In the genomic region with DNA sequence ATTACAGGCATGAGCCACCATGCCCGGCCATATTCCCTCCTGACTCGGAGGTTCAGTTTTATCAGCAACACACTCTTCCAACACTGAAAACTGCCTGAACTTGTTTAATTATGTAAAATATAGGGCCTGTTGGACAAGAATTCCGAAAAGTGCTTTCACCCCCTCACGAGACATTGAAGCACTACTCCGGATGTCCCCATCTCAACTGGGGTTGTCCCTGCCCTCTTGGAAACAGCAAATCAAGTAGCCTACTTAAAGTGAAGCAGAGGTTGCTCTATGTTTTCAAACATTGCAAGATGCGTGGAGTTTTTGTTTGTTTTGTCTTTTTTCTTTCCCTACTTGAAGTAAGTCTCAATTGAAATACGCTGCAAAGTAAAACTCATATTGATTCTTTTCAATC, we compare ENCODE assay signal across 8 cellular contexts. TPM values are rescaled to one million over a fixed set of nuclear protein-coding genes. Genes with fewer than 3 reads are reported as not detected.
A peak's percentile ranks its signal among the peaks of the same experiment; 100 is the strongest.
DNase-seq lines count a peak whose midpoint lies in the region; ATAC-seq and TF ChIP-seq lines count a peak whose summit lies in the region.

No MANE protein-coding gene starts in this region.

- peaks cover 78% of the 10 kb centered on the region for H3K36me3 Mint-ChIP-seq in activated naive CD8-positive, alpha-beta T cell treated with anti-CD3 and anti-CD28 coated beads, Interleukin-2, amount 10 ng/mL, durations not matched to agents 7 days and 5 days
- peaks cover 2% of the 10 kb centered on the region for H3K36me3 Mint-ChIP-seq in progenitor cell of endocrine pancreas (ENCODE audit: insufficient read depth)

- H3K9ac ChIP-seq in BLaER1 treated with 17β-estradiol and CSF1 and Interleukin-3, amounts not matched to agents 10 nM and 100 nM, result peak overlapping the region; percentile 20 to 99 (median 58); a peak in 19 of 22 replicates
- H3K9ac ChIP-seq in OCI-LY1 (ENCODE audit: low read length), result peak overlapping the region; percentile 17; the same call in 1 of the 2 replicates

- no peaks in the 10 kb centered on the region for H3K9me3 ChIP-seq in BLaER1 treated with 17β-estradiol and CSF1 and Interleukin-3, amounts not matched to agents 10 nM and 100 nM (replicated peaks in 1 of 11)
- no peaks in the 10 kb centered on the region for H3K9me3 ChIP-seq in OCI-LY1 (ENCODE audit: low read length)

- peak overlapping the region; percentile 74 to 97 (median 84) for H3K4me2 ChIP-seq in BLaER1 treated with 17β-estradiol and CSF1 and Interleukin-3, amounts not matched to agents 10 nM and 100 nM
- peak overlapping the region; percentile 48 for H3K4me2 ChIP-seq in OCI-LY1 (ENCODE audit: low read length)

- peaks cover 94 to 99% (median 96%) of the 10 kb centered on the region in 11 experiments for H4K20me1 ChIP-seq in BLaER1 treated with 17β-estradiol and CSF1 and Interleukin-3, amounts not matched to agents 10 nM and 100 nM
- no peaks in the 10 kb centered on the region for H4K20me1 ChIP-seq in OCI-LY1 (ENCODE audit: insufficient read depth, low read length)

- peak overlapping the region; percentile 1 to 67 (median 48); a peak in 18 of 22 replicates for H3K27ac ChIP-seq in BLaER1 treated with 17β-estradiol and CSF1 and Interleukin-3, amounts not matched to agents 10 nM and 100 nM
- H3K27ac ChIP-seq in OCI-LY1 (ENCODE audit: low read depth, low read length, poor library complexity, severe bottlenecking), result peak overlapping the region; percentile 39

- peaks cover 69% of the 10 kb centered on the region for H3K79me2 ChIP-seq in OCI-LY1 (ENCODE audit: insufficient read depth, low read length)

- H3K4me1 ChIP-seq in BLaER1 treated with 17β-estradiol and CSF1 and Interleukin-3, amounts not matched to agents 10 nM and 100 nM, result peaks cover 48 to 66% (median 58%) of the 10 kb centered on the region in 10 experiments
- H3K4me1 ChIP-seq in OCI-LY1 (ENCODE audit: insufficient read depth, low read length, severe bottlenecking), result peaks cover 65% of the 10 kb centered on the region

- H3F3A ChIP-seq in OCI-LY1 (ENCODE audit: insufficient read depth, low read length), result no peaks in the 10 kb centered on the region

- H2AFZ ChIP-seq in OCI-LY1 (ENCODE audit: low read length), result no peak overlapping the region

- H3K4me3 Mint-ChIP-seq in activated naive CD8-positive, alpha-beta T cell treated with anti-CD3 and anti-CD28 coated beads, Interleukin-2, amount 10 ng/mL, durations not matched to agents 7 days and 5 days, result peak overlapping the region; percentile 87
- H3K4me3 Mint-ChIP-seq in progenitor cell of endocrine pancreas (ENCODE audit: low read depth), result no peak overlapping the region

- H3K9me3 Mint-ChIP-seq in activated naive CD8-positive, alpha-beta T cell treated with anti-CD3 and anti-CD28 coated beads, Interleukin-2, amount 10 ng/mL, durations not matched to agents 7 days and 5 days, result no peaks in the 10 kb centered on the region
- no peaks in the 10 kb centered on the region for H3K9me3 Mint-ChIP-seq in progenitor cell of endocrine pancreas (ENCODE audit: low read depth)

- peaks cover 58 to 96% (median 85%) of the 10 kb centered on the region in 11 experiments for H3K36me3 ChIP-seq in BLaER1 treated with 17β-estradiol and CSF1 and Interleukin-3, amounts not matched to agents 10 nM and 100 nM
- peaks cover 46% of the 10 kb centered on the region for H3K36me3 ChIP-seq in OCI-LY1 (ENCODE audit: insufficient read depth, low read length)

- H3K27ac Mint-ChIP-seq in activated naive CD8-positive, alpha-beta T cell treated with anti-CD3 and anti-CD28 coated beads, Interleukin-2, amount 10 ng/mL, durations not matched to agents 7 days and 5 days, result peak overlapping the region; percentile 80
- H3K27ac Mint-ChIP-seq in progenitor cell of endocrine pancreas, result peak overlapping the region; percentile 37

- no peaks in the 10 kb centered on the region for H3K27me3 ChIP-seq in BLaER1 treated with 17β-estradiol and CSF1 and Interleukin-3, amounts not matched to agents 10 nM and 100 nM
- no peaks in the 10 kb centered on the region for H3K27me3 ChIP-seq in OCI-LY1 (ENCODE audit: insufficient read depth, low read length)

- no peaks in the 10 kb centered on the region for H3K9me2 ChIP-seq in OCI-LY1 (ENCODE audit: low read depth, low read length)

- peaks cover 70% of the 10 kb centered on the region for H3K4me1 Mint-ChIP-seq in activated naive CD8-positive, alpha-beta T cell treated with anti-CD3 and anti-CD28 coated beads, Interleukin-2, amount 10 ng/mL, durations not matched to agents 7 days and 5 days
- peaks cover 28% of the 10 kb centered on the region for H3K4me1 Mint-ChIP-seq in progenitor cell of endocrine pancreas (ENCODE audit: low read depth)

- TF ChIP-seq CTCF in OCI-LY1 (IDR thresholded peaks at IDR 0.05; ENCODE audit: low read length) (no peak), progenitor cell of endocrine pancreas (IDR thresholded peaks at IDR 0.05; ENCODE audit: unreplicated experiment) (no peak)

- ATAC-seq in activated naive CD8-positive, alpha-beta T cell treated with anti-CD3 and anti-CD28 coated beads, Interleukin-2, amount 10 ng/mL, durations not matched to agents 7 days and 5 days (ENCODE audit: low read depth), result peak; percentile 33
- ATAC-seq in GM18873 (IDR thresholded peaks at IDR 0.05; ENCODE audit: low FRiP score, unreplicated experiment), result no peak

- H3K27me3 Mint-ChIP-seq in activated naive CD8-positive, alpha-beta T cell treated with anti-CD3 and anti-CD28 coated beads, Interleukin-2, amount 10 ng/mL, durations not matched to agents 7 days and 5 days, result no peaks in the 10 kb centered on the region
- H3K27me3 Mint-ChIP-seq in progenitor cell of endocrine pancreas, result peaks cover 7% of the 10 kb centered on the region

- POLR2A ChIA-PET in activated naive CD8-positive, alpha-beta T cell treated with anti-CD3 and anti-CD28 coated beads, Interleukin-2, amount 10 ng/mL, durations not matched to agents 7 days and 5 days (lab: Charles Lee), result interaction anchor here (1.4 kb wide), 1 partner anchor 250 kb away, joined by 4 read pairs; no protein-coding TSS in a partner anchor

- no peak for DNase-seq in activated naive CD8-positive, alpha-beta T cell treated with anti-CD3 and anti-CD28 coated beads, Interleukin-2, amount 10 ng/mL, durations not matched to agents 7 days and 5 days
- DNase-seq in progenitor cell of endocrine pancreas (ENCODE audit: low spot score, unreplicated experiment) (no peak), superior temporal gyrus (ENCODE audit: extremely low spot score) (no peak), AML-193 (lab: John Stamatoyannopoulos, UW) (no peak), DMS114 treated with DMSO at 0.1 percent for 48 hours (lab: John Stamatoyannopoulos, UW; ENCODE audit: unreplicated experiment) (no peak)

- peak overlapping the region; percentile 74 to 99 (median 96) for H3K4me3 ChIP-seq in BLaER1 treated with 17β-estradiol and CSF1 and Interleukin-3, amounts not matched to agents 10 nM and 100 nM
- H3K4me3 ChIP-seq in OCI-LY1 (ENCODE audit: low read depth, low read length, poor library complexity, severe bottlenecking), result no peak overlapping the region

RNA-seq across cellular contexts. Expression of a gene that starts 7.6 kb away (rescaled TPM):
- 10 to 100 TPM; 51.4 to 53.8 TPM for total RNA-seq in activated naive CD8-positive, alpha-beta T cell treated with anti-CD3 and anti-CD28 coated beads, Interleukin-2, amount 10 ng/mL, durations not matched to agents 7 days and 5 days
- 4.7 and 5.6 TPM in 2 replicates for total RNA-seq in progenitor cell of endocrine pancreas
